ENCODE assay signal across 8 cellular contexts in genomic region chr4:143183513-143184216, GRCh38. TPM values are rescaled to one million over a fixed set of nuclear protein-coding genes. Genes with fewer than 3 reads are reported as not detected.
DNase-seq lines count a peak whose midpoint lies in the region; ATAC-seq and TF ChIP-seq lines count a peak whose summit lies in the region.

No MANE protein-coding gene starts in this region.

- H3K9ac ChIP-seq in iPS-18a (ENCODE audit: low read length) (peak overlapping the region; percentile 91), stomach smooth muscle (ENCODE audit: low read length in 2 of 2) (peak overlapping the region; percentile 87 to 95)

- no peak for TF ChIP-seq CTCF in WTC11 (IDR thresholded peaks at IDR 0.05)

- H3K9me3 Mint-ChIP-seq in activated T-cell treated with anti-CD3 and anti-CD28 coated beads, Interleukin-2, amount 50 U/mL, for 24 hours = no peaks in the 10 kb centered on the region
- peaks cover 6% of the 10 kb centered on the region for H3K9me3 Mint-ChIP-seq in WTC11

- ATAC-seq in WTC11 = no peak
- no peak for ATAC-seq in HG02970 (IDR thresholded peaks at IDR 0.05; ENCODE audit: low FRiP score, unreplicated experiment)
- no peak for ATAC-seq in HG02938 (IDR thresholded peaks at IDR 0.05; ENCODE audit: unreplicated experiment)

- POLR2A ChIA-PET in WTC11 (lab: Charles Lee) = no interaction called here

- H3K36me3 ChIP-seq in iPS-18a (ENCODE audit: control insufficient read depth, low read depth, low read length) = peaks cover 7% of the 10 kb centered on the region
- H3K36me3 ChIP-seq in stomach smooth muscle (ENCODE audit: control insufficient read depth in 2 of 2, insufficient read depth in 2 of 2, low read length in 2 of 2) = no peaks in the 10 kb centered on the region

- H3K4me1 Mint-ChIP-seq in activated T-cell treated with anti-CD3 and anti-CD28 coated beads, Interleukin-2, amount 50 U/mL, for 24 hours (ENCODE audit: low read depth) = peaks cover 37% of the 10 kb centered on the region
- peaks cover 38% of the 10 kb centered on the region for H3K4me1 Mint-ChIP-seq in WTC11

- CTCF ChIA-PET in WTC11 (lab: Charles Lee) = no interaction called here

- H3K4me1 ChIP-seq in iPS-18a (ENCODE audit: control insufficient read depth, low read depth, low read length) = peaks cover 10% of the 10 kb centered on the region
- H3K4me1 ChIP-seq in stomach smooth muscle (ENCODE audit: control insufficient read depth, insufficient read depth, low read length) = peaks cover 8% of the 10 kb centered on the region

- H3K27ac Mint-ChIP-seq in activated T-cell treated with anti-CD3 and anti-CD28 coated beads, Interleukin-2, amount 50 U/mL, for 24 hours = peak overlapping the region; percentile 96
- peak overlapping the region; percentile 100 for H3K27ac Mint-ChIP-seq in WTC11

- H3K4me3 Mint-ChIP-seq in activated T-cell treated with anti-CD3 and anti-CD28 coated beads, Interleukin-2, amount 50 U/mL, for 24 hours = peak overlapping the region; percentile 83
- H3K4me3 Mint-ChIP-seq in WTC11 = peak overlapping the region; percentile 99

- H3K4me3 ChIP-seq in iPS-18a (ENCODE audit: low read length) = peak overlapping the region; percentile 88
- peak overlapping the region; percentile 84 to 90 for H3K4me3 ChIP-seq in stomach smooth muscle (ENCODE audit: low read length in 2 of 2)

- H3K27ac ChIP-seq in iPS-18a (ENCODE audit: low read length) = no peak overlapping the region
- H3K27ac ChIP-seq in stomach smooth muscle (ENCODE audit: low read length) = peak overlapping the region; percentile 91

- H3K9me3 ChIP-seq in iPS-18a (ENCODE audit: control insufficient read depth, low read depth, low read length) = no peaks in the 10 kb centered on the region
- H3K9me3 ChIP-seq in stomach smooth muscle (ENCODE audit: control insufficient read depth in 2 of 2, low read length in 2 of 2) = peaks cover 0 to 2% of the 10 kb centered on the region in 2 donors

- H3K36me3 Mint-ChIP-seq in activated T-cell treated with anti-CD3 and anti-CD28 coated beads, Interleukin-2, amount 50 U/mL, for 24 hours (ENCODE audit: low read depth) = peaks cover 43% of the 10 kb centered on the region
- peaks cover 13% of the 10 kb centered on the region for H3K36me3 Mint-ChIP-seq in WTC11

- no peaks in the 10 kb centered on the region for H3K27me3 ChIP-seq in iPS-18a (ENCODE audit: control insufficient read depth, insufficient read depth, low read length)
- H3K27me3 ChIP-seq in stomach smooth muscle (ENCODE audit: control insufficient read depth in 1 of 2, insufficient read depth in 2 of 2, low read length in 2 of 2) = no peaks in the 10 kb centered on the region

- no peak for DNase-seq in activated T-cell treated with anti-CD3 and anti-CD28 coated beads, Interleukin-2, amount 50 U/mL, for 24 hours
- DNase-seq in activated T-cell treated with anti-CD3 and anti-CD28 coated beads, Interleukin-2, amount 50 U/mL, for 48 hours = no peak
- DNase-seq in WTC11 (ENCODE audit: low spot score) (no peak), H4 (ENCODE audit: low spot score) (no peak)

- H3K27me3 Mint-ChIP-seq in activated T-cell treated with anti-CD3 and anti-CD28 coated beads, Interleukin-2, amount 50 U/mL, for 24 hours = no peaks in the 10 kb centered on the region
- no peaks in the 10 kb centered on the region; the same call in 1 of the 2 replicates for H3K27me3 Mint-ChIP-seq in WTC11 (ENCODE audit: low read depth)

TF ChIP-seq in WTC11, 78 proteins besides CTCF, POLR2A, EP300 and RAD21:
- TF ChIP-seq RORB (CRISPR knock-in tag; IDR thresholded peaks at IDR 0.05) (no peak), ZNF232 (CRISPR knock-in tag; IDR thresholded peaks at IDR 0.05) (no peak), ATF1 (CRISPR knock-in tag; IDR thresholded peaks at IDR 0.05) (no peak), FOXK1 (CRISPR knock-in tag; IDR thresholded peaks at IDR 0.05) (no peak), TEAD1 (CRISPR knock-in tag; IDR thresholded peaks at IDR 0.05) (no peak; the same call in 1 of the 2 replicates), NR3C1 (CRISPR knock-in tag; conservative IDR thresholded peaks at IDR 0.05; ENCODE audit: low read depth) (no peak), IRF2 (CRISPR knock-in tag; IDR thresholded peaks at IDR 0.05; ENCODE audit: borderline replicate concordance, low read depth) (no peak), TEAD4 (CRISPR knock-in tag; IDR thresholded peaks at IDR 0.05) (no peak), SOX15 (CRISPR knock-in tag; IDR thresholded peaks at IDR 0.05) (no peak), SMAD3 (CRISPR knock-in tag; IDR thresholded peaks at IDR 0.05; ENCODE audit: borderline replicate concordance) (no peak), ZNF263 (CRISPR knock-in tag; IDR thresholded peaks at IDR 0.05; ENCODE audit: low read depth) (no peak), ZNF317 (CRISPR knock-in tag; IDR thresholded peaks at IDR 0.05; ENCODE audit: borderline replicate concordance, low read depth) (no peak), ZMAT4 (CRISPR knock-in tag; IDR thresholded peaks at IDR 0.05) (no peak), AR (CRISPR knock-in tag; IDR thresholded peaks at IDR 0.05) (no peak)
- TF ChIP-seq, protein P1, sequence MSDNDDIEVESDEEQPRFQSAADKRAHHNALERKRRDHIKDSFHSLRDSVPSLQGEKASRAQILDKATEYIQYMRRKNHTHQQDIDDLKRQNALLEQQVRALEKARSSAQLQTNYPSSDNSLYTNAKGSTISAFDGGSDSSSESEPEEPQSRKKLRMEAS (CRISPR knock-in tag; IDR thresholded peaks at IDR 0.05) = no peak
- TF ChIP-seq, protein P2, sequence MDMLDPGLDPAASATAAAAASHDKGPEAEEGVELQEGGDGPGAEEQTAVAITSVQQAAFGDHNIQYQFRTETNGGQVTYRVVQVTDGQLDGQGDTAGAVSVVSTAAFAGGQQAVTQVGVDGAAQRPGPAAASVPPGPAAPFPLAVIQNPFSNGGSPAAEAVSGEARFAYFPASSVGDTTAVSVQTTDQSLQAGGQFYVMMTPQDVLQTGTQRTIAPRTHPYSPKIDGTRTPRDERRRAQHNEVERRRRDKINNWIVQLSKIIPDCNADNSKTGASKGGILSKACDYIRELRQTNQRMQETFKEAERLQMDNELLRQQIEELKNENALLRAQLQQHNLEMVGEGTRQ (CRISPR knock-in tag; IDR thresholded peaks at IDR 0.05) = no peak
- TF ChIP-seq, protein P3, sequence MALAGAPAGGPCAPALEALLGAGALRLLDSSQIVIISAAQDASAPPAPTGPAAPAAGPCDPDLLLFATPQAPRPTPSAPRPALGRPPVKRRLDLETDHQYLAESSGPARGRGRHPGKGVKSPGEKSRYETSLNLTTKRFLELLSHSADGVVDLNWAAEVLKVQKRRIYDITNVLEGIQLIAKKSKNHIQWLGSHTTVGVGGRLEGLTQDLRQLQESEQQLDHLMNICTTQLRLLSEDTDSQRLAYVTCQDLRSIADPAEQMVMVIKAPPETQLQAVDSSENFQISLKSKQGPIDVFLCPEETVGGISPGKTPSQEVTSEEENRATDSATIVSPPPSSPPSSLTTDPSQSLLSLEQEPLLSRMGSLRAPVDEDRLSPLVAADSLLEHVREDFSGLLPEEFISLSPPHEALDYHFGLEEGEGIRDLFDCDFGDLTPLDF (CRISPR knock-in tag; IDR thresholded peaks at IDR 0.05) = no peak
- TF ChIP-seq, protein P4, sequence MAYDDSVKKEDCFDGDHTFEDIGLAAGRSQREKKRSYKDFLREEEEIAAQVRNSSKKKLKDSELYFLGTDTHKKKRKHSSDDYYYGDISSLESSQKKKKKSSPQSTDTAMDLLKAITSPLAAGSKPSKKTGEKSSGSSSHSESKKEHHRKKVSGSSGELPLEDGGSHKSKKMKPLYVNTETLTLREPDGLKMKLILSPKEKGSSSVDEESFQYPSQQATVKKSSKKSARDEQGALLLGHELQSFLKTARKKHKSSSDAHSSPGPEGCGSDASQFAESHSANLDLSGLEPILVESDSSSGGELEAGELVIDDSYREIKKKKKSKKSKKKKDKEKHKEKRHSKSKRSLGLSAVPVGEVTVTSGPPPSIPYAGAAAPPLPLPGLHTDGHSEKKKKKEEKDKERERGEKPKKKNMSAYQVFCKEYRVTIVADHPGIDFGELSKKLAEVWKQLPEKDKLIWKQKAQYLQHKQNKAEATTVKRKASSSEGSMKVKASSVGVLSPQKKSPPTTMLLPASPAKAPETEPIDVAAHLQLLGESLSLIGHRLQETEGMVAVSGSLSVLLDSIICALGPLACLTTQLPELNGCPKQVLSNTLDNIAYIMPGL (CRISPR knock-in tag; IDR thresholded peaks at IDR 0.05) = no peak
- TF ChIP-seq, protein P5, sequence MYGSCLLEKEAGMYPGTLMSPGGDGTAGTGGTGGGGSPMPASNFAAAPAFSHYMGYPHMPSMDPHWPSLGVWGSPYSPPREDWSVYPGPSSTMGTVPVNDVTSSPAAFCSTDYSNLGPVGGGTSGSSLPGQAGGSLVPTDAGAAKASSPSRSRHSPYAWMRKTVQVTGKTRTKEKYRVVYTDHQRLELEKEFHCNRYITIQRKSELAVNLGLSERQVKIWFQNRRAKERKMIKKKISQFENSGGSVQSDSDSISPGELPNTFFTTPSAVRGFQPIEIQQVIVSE (CRISPR knock-in tag; IDR thresholded peaks at IDR 0.05; ENCODE audit: borderline replicate concordance) = no peak

RNA-seq across cellular contexts. Expression of gene USP38, which starts 1.1 kb away (rescaled TPM):
- total RNA-seq in WTC11 (2021) = 9.9 to 10.3 TPM (median 10.0 TPM) in 3 replicates
- total RNA-seq in H4 (2014; rRNA removed; shearing (Covaris generic)) = 7.8 and 12.7 TPM in 2 replicates
